ENCODE assay signal across 29 cellular contexts in genomic region chr3:40019371-40019770, GRCh38.
"Had no signal": no experiment of that assay in that cellular context is flagged by ENCODE, and none has a peak within 500 bp of the region (broad histone marks: within the 10 kb centered on the region; RNA-seq: fewer than 3 reads in every experiment).

No MANE protein-coding gene starts in this region.

- ATAC-seq: activated CD8-positive, alpha-beta T cell treated with anti-CD3 and anti-CD28 coated beads for 36 hours; activated naive CD4-positive, alpha-beta T cell treated with anti-CD3 and anti-CD28 coated beads, Interleukin-2, amount 50 U/mL, for 72 hours; body of pancreas; Right ventricle myocardium inferior had no signal

- H3K4me2 ChIP-seq: PC-9 had no signal

- H3K36me3 ChIP-seq: adrenal gland, breast epithelium had no signal

- H3K27me3 ChIP-seq: adrenal gland, body of pancreas, breast epithelium had no signal

- H3K9me3 ChIP-seq: adrenal gland, body of pancreas, breast epithelium had no signal

- H3K27ac ChIP-seq: adrenal gland, body of pancreas, breast epithelium, PC-9, RWPE1, SK-N-MC had no signal

- H3K4me3 Mint-ChIP-seq: activated CD4-positive, alpha-beta T cell treated with anti-CD3 and anti-CD28 coated beads, Interleukin-2, amount 10 ng/mL, durations not matched to agents 24 days and 14 days; activated CD8-positive, alpha-beta T cell treated with anti-CD3 and anti-CD28 coated beads for 36 hours; activated T-cell treated with anti-CD3 and anti-CD28 coated beads, Interleukin-2, amount 50 U/mL, for 24 hours had no signal

- DNase-seq: activated CD4-positive, alpha-beta T cell treated with anti-CD3 and anti-CD28 coated beads, Interleukin-2, amount 10 ng/mL, durations not matched to agents 24 days and 14 days; activated CD4-positive, alpha-beta T cell treated with anti-CD3 and anti-CD28 coated beads, Interleukin-2, amount 50 U/mL, for 4 hours; activated CD8-positive, alpha-beta T cell treated with anti-CD3 and anti-CD28 coated beads for 36 hours; activated gamma-delta T cell; activated naive CD4-positive, alpha-beta T cell treated with Interleukin-2 at 50 U/mL for 16 hours; activated T-cell treated with anti-CD3 and anti-CD28 coated beads, Interleukin-2, amount 50 U/mL, for 24 hours; adrenal gland; body of pancreas; NCI-H1092 treated with DMSO at 0.1 percent for 48 hours; NCI-H1436; NCI-H1694; NCI-H1930; NCI-H2081 treated with DMSO at 0.1 percent for 48 hours; NCI-H2171 treated with DMSO at 0.1 percent for 48 hours; NCI-H2227 treated with DMSO at 0.1 percent for 48 hours; NCI-H446 treated with DMSO at 0.1 percent for 48 hours; NCI-H524; NCI-H748 treated with DMSO at 0.1 percent for 48 hours; NK-92 treated with Interleukin-12 subunit alpha and Interleukin-12 subunit beta, amount 100 ng/mL, for 24 hours; PC-9; T1000 had no signal

- H3K36me3 Mint-ChIP-seq: activated naive CD4-positive, alpha-beta T cell treated with anti-CD3 and anti-CD28 coated beads, Interleukin-2, amount 50 U/mL, for 72 hours had no signal

- H3K9me3 Mint-ChIP-seq: activated CD4-positive, alpha-beta T cell treated with anti-CD3 and anti-CD28 coated beads, Interleukin-2, amount 10 ng/mL, durations not matched to agents 24 days and 14 days had no signal

- H2AFZ ChIP-seq: PC-9 had no signal

- FAIRE-seq: astrocyte, RCC 7860 had no signal

- H3K4me1 Mint-ChIP-seq: activated CD4-positive, alpha-beta T cell treated with anti-CD3 and anti-CD28 coated beads, Interleukin-2, amount 10 ng/mL, durations not matched to agents 24 days and 14 days had no signal

- H3K4me3 ChIP-seq: adrenal gland, body of pancreas, breast epithelium, PC-9, SK-N-MC had no signal

- H3K27ac Mint-ChIP-seq: activated CD4-positive, alpha-beta T cell treated with anti-CD3 and anti-CD28 coated beads, Interleukin-2, amount 10 ng/mL, durations not matched to agents 24 days and 14 days; activated CD8-positive, alpha-beta T cell treated with anti-CD3 and anti-CD28 coated beads for 36 hours; activated naive CD4-positive, alpha-beta T cell treated with anti-CD3 and anti-CD28 coated beads, Interleukin-2, amount 50 U/mL, for 72 hours; activated T-cell treated with anti-CD3 and anti-CD28 coated beads, Interleukin-2, amount 50 U/mL, for 24 hours; activated T-helper 2 cell treated with anti-CD3 and anti-CD28 coated beads, Interferon-gamma antibody, Interleukin-2, Interleukin-4, amounts not matched to agents 10 μg/mL and 5 μg/mL and 100 μg/mL, durations not matched to agents 14 hours and 24 hours and 36 hours had no signal

- H3K4me1 ChIP-seq: body of pancreas, breast epithelium had no signal
